ENCODE assay signal across 17 cellular contexts in the genomic region with DNA sequence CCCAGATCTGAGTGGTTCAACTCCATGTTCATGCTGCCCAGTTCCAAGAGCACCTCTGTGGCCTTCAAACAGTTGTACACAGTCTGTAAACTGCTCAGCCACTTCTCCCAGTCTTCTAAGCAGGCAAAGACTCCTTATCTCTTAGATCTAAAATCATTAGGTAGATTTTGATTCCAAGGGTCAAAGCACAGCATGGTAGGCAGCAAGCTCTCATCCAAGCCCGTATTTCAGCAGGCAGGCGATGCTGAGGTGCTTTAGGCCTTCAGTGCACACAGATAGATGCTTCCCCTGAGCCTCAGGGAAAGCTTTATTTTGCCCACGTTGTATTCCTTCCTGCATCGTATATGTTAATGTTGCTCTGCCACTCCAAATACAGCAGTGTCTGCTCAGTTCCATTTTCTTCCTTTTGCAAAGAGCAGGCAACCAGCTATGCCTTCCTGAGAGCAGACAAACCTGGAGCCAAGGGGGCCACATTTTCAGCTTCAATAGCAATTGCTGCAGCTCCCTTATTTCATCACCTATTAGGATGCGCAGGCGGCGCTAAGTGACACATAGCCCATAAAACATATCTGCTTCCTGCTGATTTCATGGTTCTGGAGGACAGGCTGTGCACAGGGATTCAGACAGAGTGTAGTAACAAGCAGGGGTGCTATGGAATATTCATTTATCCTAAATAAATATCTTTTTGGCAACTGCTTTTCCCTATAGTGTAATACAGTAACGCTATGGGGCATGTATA.
DNase-seq lines count a peak whose midpoint lies in the region; ATAC-seq, FAIRE-seq and TF ChIP-seq lines count a peak whose summit lies in the region.
"Had no signal": no experiment of that assay in that cellular context is flagged by ENCODE, and none has a peak within 500 bp of the region (broad histone marks: within the 10 kb centered on the region; RNA-seq: fewer than 3 reads in every experiment).

No MANE protein-coding gene starts in this region.

- intact Hi-C loops in sigmoid colon (cut with DNase I) = no loop called here

- DNase-seq in NCI-H1417 (lab: John Stamatoyannopoulos, UW) (peak in 2 of 3 experiments; percentile 45 to 71), NCI-H1417 treated with DMSO at 0.1 percent for 48 hours (lab: John Stamatoyannopoulos, UW) (no peak), RPMI7951 (ENCODE audit: low read depth) (peak; percentile 69), glomerular visceral epithelial cell (ENCODE audit: extremely low spot score) (peak; percentile 68), sigmoid colon (no peak), GM12892 (ENCODE audit: insufficient read length) (no peak)
- no peak for DNase-seq in activated effector memory CD4-positive, alpha-beta T cell treated with Interleukin-2 at 50 U/mL for 16 hours
- DNase-seq: activated CD8-positive, alpha-beta memory T cell treated with anti-CD3 and anti-CD28 coated beads, Interleukin-2, amount 50 U/mL, for 48 hours; aorta; erythroblast; GOT3; NCI-H82; posterior cingulate gyrus; T-helper 2 cell; tibial artery had no signal

- H3K27me3 ChIP-seq in sigmoid colon = no peaks in the 10 kb centered on the region
- H3K27me3 ChIP-seq: tibial artery had no signal

- H3K4me3 ChIP-seq in sigmoid colon = no peak overlapping the region
- H3K4me3 ChIP-seq: tibial artery had no signal

- ATAC-seq in HG02678 (IDR thresholded peaks at IDR 0.05; ENCODE audit: unreplicated experiment) = no peak

- H3K36me3 ChIP-seq in sigmoid colon = no peaks in the 10 kb centered on the region
- H3K36me3 ChIP-seq: tibial artery had no signal

- WGBS in sigmoid colon, 2 donors = 20 to 61% methylated on average over 8 of the region's 8 CpGs

- H3K9me3 ChIP-seq in sigmoid colon = no peaks in the 10 kb centered on the region
- H3K9me3 ChIP-seq: tibial artery had no signal

- peaks cover 0 to 71% (median 53%) of the 10 kb centered on the region in 4 donors for H3K4me1 ChIP-seq in sigmoid colon

- no peak for TF ChIP-seq CTCF in sigmoid colon (IDR thresholded peaks at IDR 0.05)

- no peak for TF ChIP-seq EP300 in sigmoid colon (IDR thresholded peaks at IDR 0.05)

- TF ChIP-seq POLR2A in sigmoid colon (IDR thresholded peaks at IDR 0.05) (no peak), GM12892 (IDR thresholded peaks at IDR 0.05; ENCODE audit: low read depth, low read length) (no peak)

- peak overlapping the region in 3 of 4 donors; percentile 60 to 79 (median 79) for H3K27ac ChIP-seq in sigmoid colon

- no peak for FAIRE-seq in GM12892 (lab: Jason Lieb, UNC)
- FAIRE-seq: A204.1 had no signal

Comparison
In these comparisons a context has a peak if more than half of its experiments do, and no peak if none do; other contexts are left out.
1. DNase-seq: peak in NCI-H1417 (2 of 3), RPMI7951 (single experiment) and glomerular visceral epithelial cell (single experiment); none in NCI-H1417 treated with DMSO at 0.1 percent for 48 hours (single experiment), sigmoid colon (single experiment), activated effector memory CD4-positive, alpha-beta T cell treated with Interleukin-2 at 50 U/mL for 16 hours (single experiment) and GM12892 (single experiment).